Comparison of ENCODE assay signal across 31 cellular contexts in the genomic region with DNA sequence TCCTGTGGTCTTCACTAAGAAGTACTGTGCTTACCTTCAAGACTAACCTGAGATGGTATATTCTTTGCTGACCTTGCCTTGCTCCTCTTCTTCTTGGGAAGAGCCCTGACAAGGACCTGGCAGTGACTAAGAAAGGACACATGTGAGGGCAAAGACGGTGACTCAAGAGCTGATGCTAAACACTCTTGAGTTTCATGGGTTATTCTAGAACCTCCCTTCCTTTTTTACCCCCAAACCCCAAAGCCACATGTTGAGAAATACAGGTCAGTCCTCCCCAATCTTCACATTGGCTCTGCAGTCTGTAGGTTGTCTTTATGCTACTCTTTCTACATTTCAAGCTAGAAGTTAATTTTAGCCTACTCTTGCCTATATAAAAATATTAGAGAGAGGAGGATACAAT.
"Had no signal": no experiment of that assay in that cellular context is flagged by ENCODE, and none has a peak within 500 bp of the region (broad histone marks: within the 10 kb centered on the region; RNA-seq: fewer than 3 reads in every experiment).

No MANE protein-coding gene starts in this region.

- H3K27me3 ChIP-seq: SJSA1 had no signal

- H3K27me3 Mint-ChIP-seq: activated B cell treated with CpG ODN at 0.5 μM for 24 hours; activated CD4-positive, alpha-beta memory T cell treated with anti-CD3 and anti-CD28 coated beads for 36 hours; central memory CD8-positive, alpha-beta T cell had no signal

- H3K27ac Mint-ChIP-seq: activated B cell treated with CpG ODN at 0.5 μM for 24 hours; activated CD4-positive, alpha-beta memory T cell treated with anti-CD3 and anti-CD28 coated beads for 36 hours; activated CD4-positive, alpha-beta T cell treated with anti-CD3 and anti-CD28 coated beads, Interleukin-2, amount 10 ng/mL, durations not matched to agents 24 days and 14 days; activated naive CD4-positive, alpha-beta T cell treated with anti-CD3 and anti-CD28 coated beads for 36 hours; activated naive CD8-positive, alpha-beta T cell; activated T-helper 17 cell treated with anti-CD3 and anti-CD28 coated beads, Interleukin-2, amount 50 U/mL, for 72 hours; brain; T-helper 1 cell treated with Interleukin-12 subunit alpha and Interleukin-12 subunit beta and Interleukin-4 antibody, amounts not matched to agents 30 μg/mL and 1 μg/mL, for 36 hours had no signal

- H3K9me3 ChIP-seq: SJSA1 had no signal

- H3K9me3 Mint-ChIP-seq: activated B cell treated with CpG ODN at 0.5 μM for 24 hours; activated CD4-positive, alpha-beta memory T cell treated with anti-CD3 and anti-CD28 coated beads for 36 hours; activated CD4-positive, alpha-beta T cell treated with anti-CD3 and anti-CD28 coated beads, Interleukin-2, amount 10 ng/mL, durations not matched to agents 24 days and 14 days; activated naive CD4-positive, alpha-beta T cell treated with anti-CD3 and anti-CD28 coated beads for 36 hours; brain; T-helper 1 cell treated with Interleukin-12 subunit alpha and Interleukin-12 subunit beta and Interleukin-4 antibody, amounts not matched to agents 30 μg/mL and 1 μg/mL, for 36 hours had no signal

- H3K4me3 Mint-ChIP-seq: activated B cell treated with CpG ODN at 0.5 μM for 24 hours; activated CD4-positive, alpha-beta memory T cell treated with anti-CD3 and anti-CD28 coated beads for 36 hours; activated CD4-positive, alpha-beta T cell treated with anti-CD3 and anti-CD28 coated beads, Interleukin-2, amount 10 ng/mL, durations not matched to agents 24 days and 14 days; activated naive CD4-positive, alpha-beta T cell treated with anti-CD3 and anti-CD28 coated beads for 36 hours; activated naive CD8-positive, alpha-beta T cell; activated T-helper 17 cell treated with anti-CD3 and anti-CD28 coated beads, Interleukin-2, amount 50 U/mL, for 72 hours; brain; central memory CD8-positive, alpha-beta T cell; T-helper 1 cell treated with Interleukin-12 subunit alpha and Interleukin-12 subunit beta and Interleukin-4 antibody, amounts not matched to agents 30 μg/mL and 1 μg/mL, for 36 hours had no signal

- DNase-seq: activated B cell treated with CpG ODN at 0.5 μM for 24 hours; activated CD4-positive, alpha-beta memory T cell treated with anti-CD3 and anti-CD28 coated beads for 36 hours; activated CD4-positive, alpha-beta T cell treated with anti-CD3 and anti-CD28 coated beads for 1 hour; activated CD4-positive, alpha-beta T cell treated with anti-CD3 and anti-CD28 coated beads, Interleukin-2, amount 10 ng/mL, durations not matched to agents 24 days and 14 days; activated CD8-positive, alpha-beta memory T cell treated with anti-CD3 and anti-CD28 coated beads for 24 hours; activated gamma-delta T cell; activated naive CD4-positive, alpha-beta T cell treated with anti-CD3 and anti-CD28 coated beads for 36 hours; activated T-cell treated with anti-CD3 and anti-CD28 coated beads for 4 hours; activated T-cell treated with anti-CD3 and anti-CD28 coated beads, Interleukin-2, amount 50 U/mL, for 48 hours; amygdala; Kasumi-1; KBM-7; NCI-H1105; NCI-H1436; NCI-H1694 treated with DMSO at 0.1 percent for 48 hours; NCI-H2029 treated with DMSO at 0.1 percent for 48 hours; NCI-H345; NCI-H510A; NCI-H526 treated with DMSO at 0.1 percent for 48 hours; NCI-H82; NK-92 treated with Interleukin-12 subunit alpha and Interleukin-12 subunit beta, amount 100 ng/mL, for 24 hours; OCI-M1; RPMI8226 had no signal

- H3K27ac ChIP-seq: SJSA1 had no signal

- H3K36me3 ChIP-seq: SJSA1 had no signal

- H3K4me3 ChIP-seq: SJSA1 had no signal

- H3K36me3 Mint-ChIP-seq: activated CD4-positive, alpha-beta memory T cell treated with anti-CD3 and anti-CD28 coated beads for 36 hours; activated naive CD8-positive, alpha-beta T cell; brain had no signal

- H3K4me1 ChIP-seq: SJSA1 had no signal

- H3K4me1 Mint-ChIP-seq: activated B cell treated with CpG ODN at 0.5 μM for 24 hours; activated CD4-positive, alpha-beta T cell treated with anti-CD3 and anti-CD28 coated beads, Interleukin-2, amount 10 ng/mL, durations not matched to agents 24 days and 14 days; activated T-helper 17 cell treated with anti-CD3 and anti-CD28 coated beads, Interleukin-2, amount 50 U/mL, for 72 hours; brain; central memory CD8-positive, alpha-beta T cell had no signal

- ATAC-seq: activated T-helper 17 cell treated with anti-CD3 and anti-CD28 coated beads, Interleukin-2, amount 50 U/mL, for 72 hours; Panc1; Right ventricle myocardium inferior had no signal
